In the genomic region with DNA sequence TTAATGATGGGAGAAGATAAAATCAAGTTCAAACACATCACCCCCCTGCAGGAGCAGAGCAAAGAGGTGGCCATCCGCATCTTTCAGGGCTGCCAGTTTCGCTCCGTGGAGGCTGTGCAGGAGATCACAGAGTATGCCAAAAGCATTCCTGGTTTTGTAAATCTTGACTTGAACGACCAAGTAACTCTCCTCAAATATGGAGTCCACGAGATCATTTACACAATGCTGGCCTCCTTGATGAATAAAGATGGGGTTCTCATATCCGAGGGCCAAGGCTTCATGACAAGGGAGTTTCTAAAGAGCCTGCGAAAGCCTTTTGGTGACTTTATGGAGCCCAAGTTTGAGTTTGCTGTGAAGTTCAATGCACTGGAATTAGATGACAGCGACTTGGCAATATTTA, we compare ENCODE assay signal across 24 cellular contexts.
DNase-seq lines count a peak whose midpoint lies in the region; ATAC-seq, FAIRE-seq and TF ChIP-seq lines count a peak whose summit lies in the region.
"Had no signal": no experiment of that assay in that cellular context is flagged by ENCODE, and none has a peak within 500 bp of the region (broad histone marks: within the 10 kb centered on the region; RNA-seq: fewer than 3 reads in every experiment).

No MANE protein-coding gene starts in this region.

- TF ChIP-seq RAD21 in K562 (CRISPR knock-in tag; conservative IDR thresholded peaks at IDR 0.05 in 1 of 2, IDR thresholded peaks at IDR 0.05 in 1 of 2), result no peak

- no peaks in the 10 kb centered on the region for H3K4me1 ChIP-seq in PC-9 (replicated peaks; ENCODE audit: insufficient read depth)
- no peaks in the 10 kb centered on the region; a peak in 1 of 5 replicates for H3K4me1 ChIP-seq in K562 (replicated peaks in 1 of 2; ENCODE audit: control insufficient read depth in 2 of 2, insufficient read depth in 2 of 2, low read length in 2 of 2)
- H3K4me1 ChIP-seq in ovary (ENCODE audit: insufficient read depth), result peaks cover 8% of the 10 kb centered on the region
- H3K4me1 ChIP-seq: Caco-2 had no signal

- H3K4me1 Mint-ChIP-seq in osteocyte (ENCODE audit: unreplicated experiment), result peaks cover 6% of the 10 kb centered on the region
- H3K4me1 Mint-ChIP-seq: B cell had no signal

- H3K36me3 ChIP-seq in PC-9 (ENCODE audit: low read depth) (peaks cover 67% of the 10 kb centered on the region), K562 (ENCODE audit: control insufficient read depth, insufficient read depth, low read length) (no peaks in the 10 kb centered on the region), ovary (no peaks in the 10 kb centered on the region)
- H3K36me3 ChIP-seq: BLaER1 treated with 17β-estradiol and CSF1 and Interleukin-3, amounts not matched to agents 10 nM and 100 nM had no signal

- H3F3A ChIP-seq in PC-9 (ENCODE audit: insufficient read depth, low read depth), result peaks cover 56% of the 10 kb centered on the region

- H3K27ac ChIP-seq in PC-9 (0 out of 2 replicates have a peak overlapping the region, but pooled peaks have one; percentile 3), K562 (ENCODE audit: extremely low read depth, low read depth, low read length) (no peak overlapping the region), ovary (no peak overlapping the region)
- H3K27ac ChIP-seq: 22Rv1; BLaER1 treated with 17β-estradiol and CSF1 and Interleukin-3, amounts not matched to agents 10 nM and 100 nM; C4-2B had no signal

- TF ChIP-seq POLR2A in K562 (conservative IDR thresholded peaks at IDR 0.05) (no peak), ovary (IDR thresholded peaks at IDR 0.05) (no peak)

- DNase-seq in HEK293T (ENCODE audit: extremely low spot score), result no peak
- no peak for DNase-seq in PC-9
- no peak for DNase-seq in K562 (ENCODE audit: extremely low read depth in 1 of 4, low spot score in 3 of 4)
- peak; percentile 27 for DNase-seq in osteocyte (ENCODE audit: extremely low spot score, unreplicated experiment)
- DNase-seq in activated naive CD4-positive, alpha-beta T cell treated with anti-CD3 and anti-CD28 coated beads, Interleukin-2, amount 50 U/mL, for 72 hours (ENCODE audit: low spot score in 2 of 2), result no peak
- no peak for DNase-seq in ovary
- no peak for DNase-seq in NCI-H446 treated with DMSO at 0.1 percent for 48 hours (lab: John Stamatoyannopoulos, UW)
- DNase-seq: AML-193; Caco-2; Calu3; CD4-positive, alpha-beta T cell; CD8-positive, alpha-beta T cell; DMS79 treated with DMSO at 0.1 percent for 48 hours; GF-D8 had no signal

- no peaks in the 10 kb centered on the region for H3K27me3 ChIP-seq in PC-9 (ENCODE audit: insufficient read depth, low read depth)
- peaks cover 16% of the 10 kb centered on the region in 2 experiments for H3K27me3 ChIP-seq in K562 (ENCODE audit: control insufficient read depth in 2 of 2, insufficient read depth in 2 of 2, low read length in 2 of 2)
- no peaks in the 10 kb centered on the region for H3K27me3 ChIP-seq in ovary
- H3K27me3 ChIP-seq: BLaER1 treated with 17β-estradiol and CSF1 and Interleukin-3, amounts not matched to agents 10 nM and 100 nM had no signal

- TF ChIP-seq EP300 in K562 (IDR thresholded peaks at IDR 0.05; ENCODE audit: low read length), result no peak
- TF ChIP-seq EP300 in ovary (IDR thresholded peaks at IDR 0.05), result no peak

- WGBS in K562 (ENCODE audit: insufficient coverage, low coverage, missing lambda C conversion rate), result 4% methylated on average over 8 of the region's 8 CpGs
- 90 to 93% (median 90%) methylated on average over 8 of the region's 8 CpGs for WGBS in ovary, 3 donors

- in situ Hi-C loops in K562 (cut with MboI), result no loop called here

- H3K36me3 Mint-ChIP-seq in osteocyte (ENCODE audit: unreplicated experiment), result no peaks in the 10 kb centered on the region
- no peaks in the 10 kb centered on the region for H3K36me3 Mint-ChIP-seq in activated naive CD4-positive, alpha-beta T cell treated with anti-CD3 and anti-CD28 coated beads, Interleukin-2, amount 50 U/mL, for 72 hours
- H3K36me3 Mint-ChIP-seq: CD8-positive, alpha-beta T cell had no signal

- H3K4me3 ChIP-seq in PC-9 (no peak overlapping the region), K562 (no peak overlapping the region), ovary (no peak overlapping the region)
- H3K4me3 ChIP-seq: A549; BLaER1 treated with 17β-estradiol and CSF1 and Interleukin-3, amounts not matched to agents 10 nM and 100 nM had no signal

- H3K9me3 ChIP-seq in PC-9 (ENCODE audit: insufficient read depth, low read depth), result no peaks in the 10 kb centered on the region
- no peaks in the 10 kb centered on the region for H3K9me3 ChIP-seq in K562 (replicated peaks; ENCODE audit: control insufficient read depth, insufficient read depth, low read depth, low read length)
- H3K9me3 ChIP-seq in ovary, result no peaks in the 10 kb centered on the region
- H3K9me3 ChIP-seq: A549; BLaER1 treated with 17β-estradiol and CSF1 and Interleukin-3, amounts not matched to agents 10 nM and 100 nM; Caco-2 had no signal

- ATAC-seq in K562, result no peak
- no peak for ATAC-seq in activated naive CD4-positive, alpha-beta T cell treated with anti-CD3 and anti-CD28 coated beads, Interleukin-2, amount 50 U/mL, for 72 hours
- no peak for ATAC-seq in GM21367 (IDR thresholded peaks at IDR 0.05; ENCODE audit: unreplicated experiment)
- ATAC-seq: CD8-positive, alpha-beta T cell had no signal

- H3K27me3 Mint-ChIP-seq in osteocyte (ENCODE audit: unreplicated experiment), result peaks cover 19% of the 10 kb centered on the region
- H3K27me3 Mint-ChIP-seq: CD4-positive, alpha-beta T cell had no signal

- H3K27ac Mint-ChIP-seq in osteocyte (ENCODE audit: unreplicated experiment), result no peak overlapping the region
- no peak overlapping the region for H3K27ac Mint-ChIP-seq in activated naive CD4-positive, alpha-beta T cell treated with anti-CD3 and anti-CD28 coated beads, Interleukin-2, amount 50 U/mL, for 72 hours
- H3K27ac Mint-ChIP-seq: B cell; CD4-positive, alpha-beta T cell; CD8-positive, alpha-beta T cell had no signal

- no peaks in the 10 kb centered on the region for H3K9me3 Mint-ChIP-seq in osteocyte (ENCODE audit: unreplicated experiment)
- H3K9me3 Mint-ChIP-seq in activated naive CD4-positive, alpha-beta T cell treated with anti-CD3 and anti-CD28 coated beads, Interleukin-2, amount 50 U/mL, for 72 hours, result no peaks in the 10 kb centered on the region
- H3K9me3 Mint-ChIP-seq: CD4-positive, alpha-beta T cell; CD8-positive, alpha-beta T cell had no signal

- intact Hi-C loops in PC-9 (cut with micrococcal nuclease; ENCODE audit: unreplicated experiment), result no loop called here
- intact Hi-C loops in K562 (cut with micrococcal nuclease), result no loop called here
- intact Hi-C loops in ovary (cut with DNase I), result no loop called here

- no peaks in the 10 kb centered on the region for H4K20me1 ChIP-seq in PC-9 (ENCODE audit: insufficient read depth)
- H4K20me1 ChIP-seq in K562 (replicated peaks; ENCODE audit: control insufficient read depth, insufficient read depth, low read length), result no peaks in the 10 kb centered on the region
- H4K20me1 ChIP-seq: BLaER1 treated with 17β-estradiol and CSF1 and Interleukin-3, amounts not matched to agents 10 nM and 100 nM had no signal

- POLR2A ChIA-PET in HEK293T (lab: Yijun Ruan, JAX), result no interaction called here
- POLR2A ChIA-PET in PC-9 (lab: Charles Lee; ENCODE audit: unreplicated experiment), result no interaction called here
- POLR2A ChIA-PET in K562 (lab: Yijun Ruan, JAX), result no interaction called here

- BruUV-seq in PC-9 (replicated peaks; lab: Mats Ljungman, UMichigan) (no TSS peak), K562 (replicated peaks; lab: Mats Ljungman, UMichigan) (no TSS peak)

- no peaks in the 10 kb centered on the region for H3K9me1 ChIP-seq in K562 (ENCODE audit: control insufficient read depth, insufficient read depth, low read length)

- H3K4me3 Mint-ChIP-seq in osteocyte (ENCODE audit: unreplicated experiment), result no peak overlapping the region
- H3K4me3 Mint-ChIP-seq: B cell; CD4-positive, alpha-beta T cell; CD8-positive, alpha-beta T cell had no signal

- H3K4me2 ChIP-seq in PC-9, result no peak overlapping the region
- no peak overlapping the region for H3K4me2 ChIP-seq in K562 (ENCODE audit: insufficient read depth, low read length)
- H3K4me2 ChIP-seq: A549; BLaER1 treated with 17β-estradiol and CSF1 and Interleukin-3, amounts not matched to agents 10 nM and 100 nM had no signal

- no peak for FAIRE-seq in K562 (lab: Jason Lieb, UNC)
- FAIRE-seq: A549, D721Med, G401.6, GM12891, GM19239 had no signal

- no peak overlapping the region for H3K9ac ChIP-seq in K562 (ENCODE audit: insufficient read depth in 1 of 2, low read depth in 2 of 2, low read length in 2 of 2)
- H3K9ac ChIP-seq: BLaER1 treated with 17β-estradiol and CSF1 and Interleukin-3, amounts not matched to agents 10 nM and 100 nM had no signal

- H2AFZ ChIP-seq in PC-9, result no peak overlapping the region
- no peak overlapping the region for H2AFZ ChIP-seq in K562 (ENCODE audit: low read depth, low read length)

- H3K79me2 ChIP-seq in PC-9 (ENCODE audit: low read depth) (peaks cover 16% of the 10 kb centered on the region), K562 (ENCODE audit: control insufficient read depth, insufficient read depth, low read length) (no peaks in the 10 kb centered on the region)

- CTCF ChIA-PET in HEK293T (lab: Yijun Ruan, JAX), result no interaction called here
- CTCF ChIA-PET in PC-9 (lab: Charles Lee), result no interaction called here
- CTCF ChIA-PET in K562 (lab: Yijun Ruan, JAX; ENCODE audit: low intra/inter-chr PET ratio), result no interaction called here

- no peaks in the 10 kb centered on the region for H3K9me2 ChIP-seq in PC-9 (ENCODE audit: insufficient read depth)

- TF ChIP-seq CTCF in PC-9 (conservative IDR thresholded peaks at IDR 0.05) (no peak), K562 (IDR thresholded peaks at IDR 0.05 in 2 of 3, conservative IDR thresholded peaks at IDR 0.05 in 1 of 3; ENCODE audit: insufficient read depth in 2 of 3, low read depth in 1 of 3, low read length in 3 of 3) (no peak), osteocyte (IDR thresholded peaks at IDR 0.05) (no peak), ovary (IDR thresholded peaks at IDR 0.05) (no peak)

TF ChIP-seq in HEK293T, 16 proteins besides CTCF, POLR2A, EP300 and RAD21:
- TF ChIP-seq SUZ12 (IDR thresholded peaks at IDR 0.05) (peak; percentile 100), CTBP1 (IDR thresholded peaks at IDR 0.05; ENCODE audit: borderline replicate concordance) (no peak), BHLHE40 (IDR thresholded peaks at IDR 0.05; ENCODE audit: borderline replicate concordance) (peak; percentile 100), NFRKB (IDR thresholded peaks at IDR 0.05) (peak; percentile 100), FOXK2 (IDR thresholded peaks at IDR 0.05) (peak; percentile 100)

TF ChIP-seq in K562, 482 proteins besides CTCF, POLR2A, EP300 and RAD21:
- no peak for TF ChIP-seq ZNF561 (CRISPR knock-in tag; conservative IDR thresholded peaks at IDR 0.05)
- TF ChIP-seq FUS (optimal IDR thresholded peaks at IDR 0.05; ENCODE audit: low read depth, low read length), result no peak
- TF ChIP-seq ZBTB8A (IDR thresholded peaks at IDR 0.05; ENCODE audit: partially characterized antibody), result no peak
- peak; percentile 83; the same call in 1 of the 2 replicates for TF ChIP-seq CREM (IDR thresholded peaks at IDR 0.05; ENCODE audit: low read depth)
